23 cellular contexts compared by ENCODE assay signal in genomic region chr5:73780297-73781080, GRCh38.
DNase-seq lines count a peak whose midpoint lies in the region; ATAC-seq and TF ChIP-seq lines count a peak whose summit lies in the region.
"Had no signal": no experiment of that assay in that cellular context is flagged by ENCODE, and none has a peak within 500 bp of the region (broad histone marks: within the 10 kb centered on the region; RNA-seq: fewer than 3 reads in every experiment).

No MANE protein-coding gene starts in this region.

- H3K4me3 Mint-ChIP-seq in activated CD8-positive, alpha-beta T cell treated with anti-CD3 and anti-CD28 coated beads for 36 hours: no peak overlapping the region
- H3K4me3 Mint-ChIP-seq in effector memory CD8-positive, alpha-beta T cell: no peak overlapping the region
- H3K4me3 Mint-ChIP-seq: activated naive CD8-positive, alpha-beta T cell treated with anti-CD3 and anti-CD28 coated beads, Interleukin-2, amount 50 U/mL, for 24 hours; naive B cell; T-helper 17 cell had no signal

- ATAC-seq in left ventricle myocardium superior: no peak
- ATAC-seq in left lung: peak; percentile 73
- ATAC-seq in activated CD8-positive, alpha-beta T cell treated with anti-CD3 and anti-CD28 coated beads for 36 hours: no peak
- ATAC-seq in effector memory CD8-positive, alpha-beta T cell (replicated peaks): no peak
- ATAC-seq in HG03342 (IDR thresholded peaks at IDR 0.05; ENCODE audit: unreplicated experiment): no peak
- ATAC-seq in GM18873 (IDR thresholded peaks at IDR 0.05; ENCODE audit: low FRiP score, unreplicated experiment): no peak
- ATAC-seq: A549, heart left ventricle, T-helper 17 cell had no signal

- no peaks in the 10 kb centered on the region for H3K9me3 Mint-ChIP-seq in activated CD8-positive, alpha-beta T cell treated with anti-CD3 and anti-CD28 coated beads for 36 hours
- no peaks in the 10 kb centered on the region for H3K9me3 Mint-ChIP-seq in effector memory CD8-positive, alpha-beta T cell
- H3K9me3 Mint-ChIP-seq: activated naive CD8-positive, alpha-beta T cell treated with anti-CD3 and anti-CD28 coated beads, Interleukin-2, amount 50 U/mL, for 24 hours had no signal

- H3K4me3 ChIP-seq in left ventricle myocardium inferior: no peak overlapping the region
- no peak overlapping the region for H3K4me3 ChIP-seq in left lung
- H3K4me3 ChIP-seq: A549, heart left ventricle, SK-N-MC had no signal

- H3K36me3 ChIP-seq in left ventricle myocardium inferior: no peaks in the 10 kb centered on the region
- no peaks in the 10 kb centered on the region for H3K36me3 ChIP-seq in left lung
- H3K36me3 ChIP-seq: heart left ventricle had no signal

- intact Hi-C loops in left ventricle myocardium inferior (cut with micrococcal nuclease) (no loop called here), left ventricle myocardium superior (cut with micrococcal nuclease) (no loop called here), left lung (cut with DNase I) (no loop called here)
- intact Hi-C loops in activated CD8-positive, alpha-beta T cell treated with anti-CD3 and anti-CD28 coated beads for 36 hours (cut with micrococcal nuclease): no loop called here

- no peaks in the 10 kb centered on the region for H3K4me1 Mint-ChIP-seq in activated CD8-positive, alpha-beta T cell treated with anti-CD3 and anti-CD28 coated beads for 36 hours (ENCODE audit: low read depth)
- H3K4me1 Mint-ChIP-seq in effector memory CD8-positive, alpha-beta T cell (ENCODE audit: low read depth in 2 of 2): no peaks in the 10 kb centered on the region
- H3K4me1 Mint-ChIP-seq: activated naive CD8-positive, alpha-beta T cell treated with anti-CD3 and anti-CD28 coated beads, Interleukin-2, amount 50 U/mL, for 24 hours; naive B cell; T-helper 17 cell had no signal

- TF ChIP-seq CTCF in left ventricle myocardium inferior (IDR thresholded peaks at IDR 0.05; ENCODE audit: borderline replicate concordance): peak; percentile 26
- peak; percentile 54 for TF ChIP-seq CTCF in VCaP (conservative IDR thresholded peaks at IDR 0.05)
- no peak for TF ChIP-seq CTCF in left lung (IDR thresholded peaks at IDR 0.05)
- no peak for TF ChIP-seq CTCF in activated CD8-positive, alpha-beta T cell treated with anti-CD3 and anti-CD28 coated beads for 36 hours (IDR thresholded peaks at IDR 0.05)

- no peak for DNase-seq in left ventricle myocardium inferior
- DNase-seq in left ventricle myocardium superior: no peak
- DNase-seq in left lung: no peak
- DNase-seq in activated CD8-positive, alpha-beta T cell treated with anti-CD3 and anti-CD28 coated beads for 36 hours: no peak
- DNase-seq in effector memory CD8-positive, alpha-beta T cell: no peak
- DNase-seq: activated CD8-positive, alpha-beta memory T cell treated with anti-CD3 and anti-CD28 coated beads for 24 hours; activated naive CD8-positive, alpha-beta T cell treated with anti-CD3 and anti-CD28 coated beads, Interleukin-2, amount 50 U/mL, for 24 hours; activated T-cell treated with anti-CD3 and anti-CD28 coated beads, Interleukin-2, amount 50 U/mL, for 1 hour; DMS153; effector CD8-positive, alpha-beta T cell; GF-D8; kidney glomerular epithelial cell; naive B cell; NCI-H146; NCI-H446 treated with DMSO at 0.1 percent for 48 hours; stimulated activated naive CD4-positive, alpha-beta T cell treated with Interleukin-2 at 50 U/mL for 16 hours; T-helper 17 cell had no signal

- no peak overlapping the region for H3K27ac ChIP-seq in left ventricle myocardium inferior (replicated peaks)
- H3K27ac ChIP-seq in VCaP: 0 out of 2 replicates have a peak overlapping the region, but pooled peaks have one; percentile 7
- no peak overlapping the region for H3K27ac ChIP-seq in left lung
- H3K27ac ChIP-seq: A549, heart left ventricle, SK-N-MC had no signal

- no peaks in the 10 kb centered on the region for H3K4me1 ChIP-seq in left ventricle myocardium inferior
- peaks cover 0 to 5% of the 10 kb centered on the region in 2 donors for H3K4me1 ChIP-seq in left lung

- CTCF ChIA-PET in activated CD8-positive, alpha-beta T cell treated with anti-CD3 and anti-CD28 coated beads for 36 hours (lab: Charles Lee): interaction anchor here (1.2 kb wide), 1 partner anchor 189 kb away, joined by 4 read pairs; no protein-coding TSS in a partner anchor

- POLR2A ChIA-PET in activated CD8-positive, alpha-beta T cell treated with anti-CD3 and anti-CD28 coated beads for 36 hours (lab: Charles Lee): no interaction called here

- peaks cover 5% of the 10 kb centered on the region for H3K27me3 ChIP-seq in left ventricle myocardium inferior (ENCODE audit: low read depth)
- no peaks in the 10 kb centered on the region for H3K27me3 ChIP-seq in left lung
- H3K27me3 ChIP-seq: heart left ventricle had no signal

- peaks cover 8% of the 10 kb centered on the region for H3K27me3 Mint-ChIP-seq in activated CD8-positive, alpha-beta T cell treated with anti-CD3 and anti-CD28 coated beads for 36 hours
- peaks cover 0 to 25% of the 10 kb centered on the region in 2 donors for H3K27me3 Mint-ChIP-seq in effector memory CD8-positive, alpha-beta T cell

- no peaks in the 10 kb centered on the region for H3K36me3 Mint-ChIP-seq in activated CD8-positive, alpha-beta T cell treated with anti-CD3 and anti-CD28 coated beads for 36 hours (ENCODE audit: low read depth)
- H3K36me3 Mint-ChIP-seq in effector memory CD8-positive, alpha-beta T cell (ENCODE audit: insufficient read depth): no peaks in the 10 kb centered on the region
- H3K36me3 Mint-ChIP-seq: naive B cell had no signal

- H3K27ac Mint-ChIP-seq in activated CD8-positive, alpha-beta T cell treated with anti-CD3 and anti-CD28 coated beads for 36 hours: no peak overlapping the region
- H3K27ac Mint-ChIP-seq in effector memory CD8-positive, alpha-beta T cell: no peak overlapping the region
- H3K27ac Mint-ChIP-seq: activated naive CD8-positive, alpha-beta T cell treated with anti-CD3 and anti-CD28 coated beads, Interleukin-2, amount 50 U/mL, for 24 hours; naive B cell; T-helper 17 cell had no signal

- H3K9me3 ChIP-seq in left ventricle myocardium inferior (replicated peaks): no peaks in the 10 kb centered on the region
- no peaks in the 10 kb centered on the region for H3K9me3 ChIP-seq in left lung
- H3K9me3 ChIP-seq: A549, heart left ventricle had no signal

Comparison
In these comparisons a context has a peak if more than half of its experiments do, and no peak if none do; other contexts are left out.
1. CTCF ChIP-seq: peak in left ventricle myocardium inferior (single experiment) and VCaP (single experiment); none in left lung (0 of 2) and activated CD8-positive, alpha-beta T cell treated with anti-CD3 and anti-CD28 coated beads for 36 hours (single experiment).